ENCODE assay signal across 1 cellular context in genomic region chr15:79635897-79636596, GRCh38.
TF ChIP-seq lines count a peak whose summit lies in the region.

No MANE protein-coding gene starts in this region.

TF ChIP-seq in HepG2, 621 proteins besides CTCF, POLR2A, EP300 and RAD21 (continued from another document):
- TF ChIP-seq DZIP1 (CRISPR knock-in tag; IDR thresholded peaks at IDR 0.05): no peak
- TF ChIP-seq ZNF17 (CRISPR knock-in tag; IDR thresholded peaks at IDR 0.05): no peak
